In genomic region chr2:48048725-48049124, GRCh38 we compare ENCODE assay signal across 22 cellular contexts.
DNase-seq lines count a peak whose midpoint lies in the region; ATAC-seq, FAIRE-seq and TF ChIP-seq lines count a peak whose summit lies in the region.
"Had no signal": no experiment of that assay in that cellular context is flagged by ENCODE, and none has a peak within 500 bp of the region (broad histone marks: within the 10 kb centered on the region; RNA-seq: fewer than 3 reads in every experiment).

No MANE protein-coding gene starts in this region.

- TF ChIP-seq CTCF in H1 (IDR thresholded peaks at IDR 0.05; ENCODE audit: control extremely low read depth in 1 of 3, insufficient read depth in 1 of 3, low read depth in 1 of 3, low read length in 3 of 3) = no peak

- H2AK5ac ChIP-seq in H1 (ENCODE audit: low read depth, low read length) = no peak overlapping the region

- no peak for FAIRE-seq in H1 (lab: Jason Lieb, UNC)
- FAIRE-seq: HTR-8/SVneo had no signal

- H3K4ac ChIP-seq in H1 (replicated peaks; ENCODE audit: insufficient read length, low read depth, low read length) = no peak overlapping the region

- peaks cover 0 to 10% (median 2%) of the 10 kb centered on the region in 4 experiments; a peak in 3 of 7 replicates for H3K4me1 ChIP-seq in H1 (replicated peaks in 1 of 4; ENCODE audit: control insufficient read depth in 3 of 4, insufficient read depth in 4 of 4, low read length in 3 of 4)

- no peaks in the 10 kb centered on the region for H3K36me3 ChIP-seq in H1 (ENCODE audit: control insufficient read depth in 2 of 4, insufficient read depth in 4 of 4, low read length in 3 of 4)

- no peak for TF ChIP-seq RAD21 in H1 (IDR thresholded peaks at IDR 0.05 in 1 of 2, conservative IDR thresholded peaks at IDR 0.05 in 1 of 2; ENCODE audit: low read depth in 2 of 2, low read length in 2 of 2)

- H2BK15ac ChIP-seq in H1 (ENCODE audit: low read length) = no peak overlapping the region

- H3K14ac ChIP-seq in H1 (ENCODE audit: insufficient read length) = no peak overlapping the region

- no peaks in the 10 kb centered on the region for H3K27me3 Mint-ChIP-seq in naive B cell
- no peaks in the 10 kb centered on the region for H3K27me3 Mint-ChIP-seq in stimulated activated naive B cell treated with anti-CD40 and anti-IgM and Interleukin-4, amounts not matched to agents 10 μg/mL and 1 μg/mL and 100 μg/mL, for 72 hours

- no peak for TF ChIP-seq POLR2A in H1 (IDR thresholded peaks at IDR 0.05; ENCODE audit: control extremely low read depth in 1 of 2, low read depth in 2 of 2, low read length in 2 of 2)

- no peaks in the 10 kb centered on the region for H4K20me1 ChIP-seq in H1 (replicated peaks in 1 of 2; ENCODE audit: control insufficient read depth in 1 of 2, insufficient read depth in 2 of 2, low read length in 2 of 2)

- peaks cover 30 to 44% (median 32%) of the 10 kb centered on the region in 3 donors for H3K4me1 Mint-ChIP-seq in naive B cell
- H3K4me1 Mint-ChIP-seq in stimulated activated naive B cell treated with anti-CD40 and anti-IgM and Interleukin-4, amounts not matched to agents 10 μg/mL and 1 μg/mL and 100 μg/mL, for 72 hours = peaks cover 18 to 26% of the 10 kb centered on the region in 2 donors

- H3K56ac ChIP-seq in H1 (replicated peaks; ENCODE audit: insufficient read length, low read depth, low read length) = no peak overlapping the region

- no peak overlapping the region for H2BK12ac ChIP-seq in H1 (ENCODE audit: low read depth, low read length)

- no peaks in the 10 kb centered on the region; a peak in 1 of 4 replicates for H3K9me3 ChIP-seq in H1 (ENCODE audit: insufficient read depth in 2 of 2, low read depth in 1 of 2, low read length in 1 of 2)

- peak; percentile 48 to 56 for ATAC-seq in naive B cell (ENCODE audit: low read depth in 2 of 2)
- ATAC-seq in stimulated activated naive B cell treated with anti-CD40 and anti-IgM and Interleukin-4, amounts not matched to agents 10 μg/mL and 1 μg/mL and 100 μg/mL, for 72 hours (replicated peaks) = peak; percentile 57 to 76
- ATAC-seq: K562, PC-3 had no signal

- no peak overlapping the region for H4K5ac ChIP-seq in H1 (ENCODE audit: insufficient read length, low read depth, low read length)

- no peak overlapping the region for H2BK20ac ChIP-seq in H1 (ENCODE audit: low read length)

- H3K27ac ChIP-seq in H1 (ENCODE audit: low read depth, low read length) = no peak overlapping the region
- H3K27ac ChIP-seq: 22Rv1 had no signal

- POLR2A ChIA-PET in H1 (lab: Charles Lee; ENCODE audit: partially characterized antibody) = no interaction called here

- H2AFZ ChIP-seq in H1 (ENCODE audit: low read length) = no peak overlapping the region

- peak overlapping the region; percentile 42 to 82; a peak in 3 of 4 replicates for H3K4me2 ChIP-seq in H1 (ENCODE audit: insufficient read depth in 1 of 2, low read depth in 2 of 2, low read length in 2 of 2)

- no peak for TF ChIP-seq EP300 in H1 (IDR thresholded peaks at IDR 0.05; ENCODE audit: borderline replicate concordance in 1 of 2, low read depth in 2 of 2, low read length in 2 of 2)

- H2BK5ac ChIP-seq in H1 (ENCODE audit: low read depth, low read length) = no peak overlapping the region

- peaks cover 0 to 8% (median 3%) of the 10 kb centered on the region in 7 donors for H3K9me3 Mint-ChIP-seq in naive B cell
- peaks cover 0 to 2% of the 10 kb centered on the region in 2 donors for H3K9me3 Mint-ChIP-seq in stimulated activated naive B cell treated with anti-CD40 and anti-IgM and Interleukin-4, amounts not matched to agents 10 μg/mL and 1 μg/mL and 100 μg/mL, for 72 hours

- WGBS in H1 (ENCODE audit: extremely low coverage in 1 of 2, insufficient coverage in 1 of 2, insufficient read length in 1 of 2, insufficient replicate concordance in 2 of 2, low coverage in 1 of 2, low lambda C conversion rate in 2 of 2, missing lambda C conversion rate in 1 of 2), 2 experiments = 84% methylated on average over 3 of the region's 3 CpGs; no CpG with 5 or more reads in 1 of the 2 experiments

- H3K4me3 Mint-ChIP-seq in naive B cell = no peak overlapping the region
- no peak overlapping the region for H3K4me3 Mint-ChIP-seq in stimulated activated naive B cell treated with anti-CD40 and anti-IgM and Interleukin-4, amounts not matched to agents 10 μg/mL and 1 μg/mL and 100 μg/mL, for 72 hours

- peaks cover 0 to 3% of the 10 kb centered on the region in 2 donors for H3K36me3 Mint-ChIP-seq in naive B cell
- no peaks in the 10 kb centered on the region for H3K36me3 Mint-ChIP-seq in stimulated activated naive B cell treated with anti-CD40 and anti-IgM and Interleukin-4, amounts not matched to agents 10 μg/mL and 1 μg/mL and 100 μg/mL, for 72 hours
- H3K36me3 Mint-ChIP-seq: CD14-positive monocyte had no signal

- DNase-seq in NCI-H82 (lab: John Stamatoyannopoulos, UW) (peak; percentile 50), NCI-H82 treated with DMSO at 0.1 percent for 48 hours (lab: John Stamatoyannopoulos, UW; ENCODE audit: unreplicated experiment) (no peak), H1 (ENCODE audit: low read depth in 1 of 2, low spot score in 2 of 2) (no peak), naive B cell (peak; percentile 14), HCEC 1CT (no peak)
- DNase-seq in stimulated activated naive B cell treated with anti-CD40 and anti-IgM and Interleukin-4, amounts not matched to agents 10 μg/mL and 1 μg/mL and 100 μg/mL, for 72 hours = no peak
- no peak for DNase-seq in NK-92 treated with Interleukin-12 subunit alpha and Interleukin-12 subunit beta, amount 100 ng/mL, for 24 hours (lab: John Stamatoyannopoulos, UW)
- no peak for DNase-seq in activated effector memory CD4-positive, alpha-beta T cell treated with Interleukin-2 at 50 U/mL for 16 hours
- DNase-seq: AML-193, DND-41, NCI-H1105, NCI-H1694, NCI-H2081 treated with DMSO at 0.1 percent for 48 hours, NCI-H510A, NCI-H774, PC-3, RPMI8226, SHP77 treated with DMSO at 0.1 percent for 48 hours had no signal

- H3K9ac ChIP-seq in H1 (replicated peaks in 1 of 4; ENCODE audit: extremely low read depth in 1 of 4, low read depth in 3 of 4, low read length in 3 of 4) = no peak overlapping the region

- H3K79me2 ChIP-seq in H1 (ENCODE audit: control insufficient read depth in 1 of 2, insufficient read depth in 2 of 2, low read length in 2 of 2) = peaks cover 0 to 7% of the 10 kb centered on the region in 2 experiments; a peak in 2 of 4 replicates

- no peaks in the 10 kb centered on the region for H3K79me1 ChIP-seq in H1 (ENCODE audit: low read depth, low read length)

- H2BK120ac ChIP-seq in H1 (replicated peaks; ENCODE audit: low read depth, low read length) = no peak overlapping the region

- H3K23me2 ChIP-seq in H1 (ENCODE audit: low read depth, low read length) = peaks cover 3% of the 10 kb centered on the region; the same call in 1 of the 2 replicates

- H3K18ac ChIP-seq in H1 (ENCODE audit: extremely low read depth, low read length) = no peak overlapping the region

- H3K23ac ChIP-seq in H1 (ENCODE audit: insufficient read length) = no peak overlapping the region

- no peak overlapping the region for H4K91ac ChIP-seq in H1 (replicated peaks; ENCODE audit: insufficient read length, low read length)

- peak overlapping the region in 2 of 6 donors; percentile 20 to 93 for H3K27ac Mint-ChIP-seq in naive B cell
- H3K27ac Mint-ChIP-seq in stimulated activated naive B cell treated with anti-CD40 and anti-IgM and Interleukin-4, amounts not matched to agents 10 μg/mL and 1 μg/mL and 100 μg/mL, for 72 hours = peak overlapping the region; percentile 37
- H3K27ac Mint-ChIP-seq: CD14-positive monocyte had no signal

- CTCF ChIA-PET in H1 (lab: Charles Lee; ENCODE audit: partially characterized antibody) = interaction anchor here (1.7 kb wide), 1 partner anchor 26 kb away, joined by 4 read pairs; no protein-coding TSS in a partner anchor

- H3K27me3 ChIP-seq in H1 (replicated peaks in 1 of 4; ENCODE audit: control insufficient read depth in 3 of 4, extremely low read depth in 1 of 4, insufficient read depth in 3 of 4, low read length in 3 of 4) = no peaks in the 10 kb centered on the region

- no peak overlapping the region for H4K8ac ChIP-seq in H1 (ENCODE audit: extremely low read depth, insufficient read depth, low read length)

- H3K4me3 ChIP-seq in H1 (ENCODE audit: extremely low read depth in 1 of 4, insufficient read depth in 2 of 4, low read depth in 3 of 4, low read length in 4 of 4) = peak overlapping the region in 1 of 4 experiments; percentile 57; a peak in 2 of 8 replicates
- H3K4me3 ChIP-seq: K562 had no signal

TF ChIP-seq in H1, 55 proteins besides CTCF, POLR2A, EP300 and RAD21 (continues in another document):
- TF ChIP-seq, protein P1, sequence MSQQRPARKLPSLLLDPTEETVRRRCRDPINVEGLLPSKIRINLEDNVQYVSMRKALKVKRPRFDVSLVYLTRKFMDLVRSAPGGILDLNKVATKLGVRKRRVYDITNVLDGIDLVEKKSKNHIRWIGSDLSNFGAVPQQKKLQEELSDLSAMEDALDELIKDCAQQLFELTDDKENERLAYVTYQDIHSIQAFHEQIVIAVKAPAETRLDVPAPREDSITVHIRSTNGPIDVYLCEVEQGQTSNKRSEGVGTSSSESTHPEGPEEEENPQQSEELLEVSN (IDR thresholded peaks at IDR 0.05) = no peak
- TF ChIP-seq PHF8 (conservative IDR thresholded peaks at IDR 0.05; ENCODE audit: low read depth, low read length) (no peak), RBBP5 (IDR thresholded peaks at IDR 0.05; ENCODE audit: borderline replicate concordance, low read depth, low read length) (no peak), KDM4A (IDR thresholded peaks at IDR 0.05; ENCODE audit: low read depth, low read length, severe bottlenecking) (no peak), KDM1A (IDR thresholded peaks at IDR 0.05; ENCODE audit: borderline replicate concordance, low read length) (no peak), EGR1 (IDR thresholded peaks at IDR 0.05; ENCODE audit: borderline replicate concordance, low read depth, low read length) (no peak), MAFK (IDR thresholded peaks at IDR 0.05; ENCODE audit: low read depth, low read length) (no peak), ASH2L (IDR thresholded peaks at IDR 0.05; ENCODE audit: low read length) (no peak), TAF1 (IDR thresholded peaks at IDR 0.05; ENCODE audit: low read depth, low read length) (no peak), USF2 (IDR thresholded peaks at IDR 0.05; ENCODE audit: low read length) (no peak), SAP30 (IDR thresholded peaks at IDR 0.05; ENCODE audit: insufficient read depth, insufficient replicate concordance, low read length) (no peak), CHD1 (IDR thresholded peaks at IDR 0.05; ENCODE audit: low read depth, low read length) (no peak), SIN3A (conservative IDR thresholded peaks at IDR 0.05 in 1 of 2, IDR thresholded peaks at IDR 0.05 in 1 of 2; ENCODE audit: low read depth in 1 of 2, low read length in 2 of 2) (no peak), SP4 (IDR thresholded peaks at IDR 0.05; ENCODE audit: low read length) (no peak)

Comparison
In these comparisons a context has a peak if more than half of its experiments do, and no peak if none do; other contexts are left out.
1. DNase-seq: peak in NCI-H82 (single experiment) and naive B cell (single experiment); none in NCI-H82 treated with DMSO at 0.1 percent for 48 hours (single experiment), H1 (0 of 2), stimulated activated naive B cell treated with anti-CD40 and anti-IgM and Interleukin-4, amounts not matched to agents 10 μg/mL and 1 μg/mL and 100 μg/mL, for 72 hours (single experiment), NK-92 treated with Interleukin-12 subunit alpha and Interleukin-12 subunit beta, amount 100 ng/mL, for 24 hours (single experiment), activated effector memory CD4-positive, alpha-beta T cell treated with Interleukin-2 at 50 U/mL for 16 hours (single experiment) and HCEC 1CT (single experiment).